Comparison of ENCODE assay signal across 8 cellular contexts in the genomic region with DNA sequence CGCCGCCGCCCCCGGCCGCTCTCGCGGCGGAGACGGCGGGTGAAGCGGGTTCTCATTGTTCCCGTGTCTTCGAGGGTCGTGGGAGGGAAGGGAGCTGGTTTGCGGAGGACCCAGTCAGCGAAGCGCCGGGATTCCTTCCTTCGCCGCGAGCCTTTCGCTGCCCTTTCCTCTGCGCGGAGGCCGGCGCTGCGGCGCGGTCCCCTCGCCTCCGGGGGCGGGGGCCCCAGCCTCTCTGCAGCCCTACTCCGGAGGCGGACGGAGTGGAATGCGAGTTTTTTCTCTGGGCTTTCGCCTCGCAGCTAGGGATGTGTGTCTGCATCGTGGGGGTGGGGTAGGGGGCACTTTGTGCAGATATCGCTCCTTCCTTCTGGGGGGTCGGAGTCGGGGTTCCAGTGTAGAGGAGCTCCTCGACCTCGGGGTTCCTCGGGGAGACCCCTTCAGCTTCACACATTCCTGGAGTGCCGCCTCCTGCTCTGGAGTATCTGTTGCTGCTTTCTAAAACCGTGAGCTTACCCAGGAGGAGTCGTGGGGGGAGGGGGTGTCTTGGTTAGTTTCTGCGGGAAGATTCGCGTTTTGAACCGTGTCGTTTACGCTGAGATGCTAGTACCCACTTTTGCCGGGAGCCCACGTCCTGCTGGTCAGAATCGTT. TPM values are rescaled to one million over a fixed set of nuclear protein-coding genes. Genes with fewer than 3 reads are reported as not detected.
DNase-seq lines count a peak whose midpoint lies in the region; ATAC-seq and TF ChIP-seq lines count a peak whose summit lies in the region.

No MANE protein-coding gene starts in this region.

- intact Hi-C loops in right lobe of liver (cut with DNase I) = no loop called here

- H3K4me1 ChIP-seq in right lobe of liver = peaks cover 0 to 13% (median 7%) of the 10 kb centered on the region in 4 donors

- ATAC-seq in GM21423 (IDR thresholded peaks at IDR 0.05; ENCODE audit: unreplicated experiment) (peak; percentile 24), right lobe of liver (peak; percentile 60 to 63 (median 62))

- no peaks in the 10 kb centered on the region for H3K36me3 ChIP-seq in right lobe of liver

- peak overlapping the region; percentile 67 to 82 for H3K27ac ChIP-seq in coronary artery
- peak overlapping the region; percentile 58 to 80 (median 62) for H3K27ac ChIP-seq in right lobe of liver

- TF ChIP-seq CTCF in coronary artery (IDR thresholded peaks at IDR 0.05) (no peak), right lobe of liver (IDR thresholded peaks at IDR 0.05) (no peak)

- no peaks in the 10 kb centered on the region for H3K27me3 ChIP-seq in right lobe of liver

- TF ChIP-seq POLR2A in right lobe of liver (IDR thresholded peaks at IDR 0.05) = no peak

- no peaks in the 10 kb centered on the region for H3K9me3 ChIP-seq in right lobe of liver

- DNase-seq in DMS53 treated with DMSO at 0.1 percent for 48 hours (lab: John Stamatoyannopoulos, UW; ENCODE audit: unreplicated experiment) (peak; percentile 10), HuH-7 (ENCODE audit: low spot score) (peak; percentile 36), T1000 (lab: John Stamatoyannopoulos, UW) (peak; percentile 9), coronary artery (ENCODE audit: low spot score) (peak; percentile 73), right lobe of liver (peak in 1 of 3 donors; percentile 49), GDM1 (lab: John Stamatoyannopoulos, UW) (no peak)
- DNase-seq in stimulated activated CD8-positive, alpha-beta memory T cell treated with anti-CD3 and anti-CD28 coated beads, Interleukin-4, amount 100 ng/mL, for 24 hours (ENCODE audit: low read depth) = peak; percentile 4

- H3K4me3 ChIP-seq in coronary artery (peak overlapping the region; percentile 72), right lobe of liver (peak overlapping the region; percentile 69 to 83 (median 79))

- WGBS in right lobe of liver (ENCODE audit: insufficient coverage, low coverage, low lambda C conversion rate, missing lambda C conversion rate) = 0% methylated on average over 19 of the region's 57 CpGs

RNA-seq across cellular contexts. Expression of gene RNF2, which starts 0.6 kb away (rescaled TPM):
- total RNA-seq in right lobe of liver = 1 to 10 TPM; 4.2 to 9.1 (median 5.3) TPM
